8 cellular contexts compared by ENCODE assay signal in the genomic region with DNA sequence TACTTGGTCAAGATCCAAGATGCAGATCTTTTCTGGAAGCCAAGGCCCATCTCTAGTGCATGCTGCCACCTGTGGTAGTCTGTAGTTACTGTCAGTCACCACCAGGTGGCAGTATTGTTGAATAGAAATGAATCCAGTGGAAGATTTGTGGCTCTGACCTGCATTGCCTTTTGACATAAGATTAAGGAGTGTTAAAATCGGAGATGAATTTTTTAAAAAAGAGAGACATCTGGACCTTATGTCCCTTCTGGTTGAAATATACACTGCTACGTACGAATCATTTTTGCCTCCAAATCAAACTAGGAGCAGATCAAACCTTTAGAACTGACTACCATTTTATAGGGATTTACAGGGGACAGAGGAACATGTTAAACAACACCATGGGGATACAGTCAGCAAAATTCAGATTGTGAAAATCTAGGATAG. TPM values are rescaled to one million over a fixed set of nuclear protein-coding genes. Genes with fewer than 3 reads are reported as not detected.
DNase-seq lines count a peak whose midpoint lies in the region; ATAC-seq and TF ChIP-seq lines count a peak whose summit lies in the region.

No MANE protein-coding gene starts in this region.

- peak; percentile 82 for ATAC-seq in HG03378 (IDR thresholded peaks at IDR 0.05; ENCODE audit: unreplicated experiment)
- peak; percentile 66 for ATAC-seq in lung (ENCODE audit: insufficient read depth, low FRiP score)
- no peak for ATAC-seq in HG03196 (IDR thresholded peaks at IDR 0.05; ENCODE audit: unreplicated experiment)

- WGBS in lung, 2 donors: 79 to 82% methylated on average over 3 of the region's 3 CpGs

- DNase-seq in GM12865 (ENCODE audit: low read depth): peak; percentile 91
- DNase-seq in NCI-H69 (lab: John Stamatoyannopoulos, UW): peak; percentile 72
- DNase-seq in activated CD4-positive, alpha-beta T cell treated with anti-CD3 and anti-CD28 coated beads, Interleukin-2, amount 10 ng/mL, durations not matched to agents 24 days and 14 days: peak; percentile 92
- DNase-seq in dedifferentiated amniotic fluid mesenchymal stem cell (ENCODE audit: extremely low spot score): peak; percentile 51
- DNase-seq in lung (ENCODE audit: low spot score): peak; percentile 64
- peak; percentile 7 to 34 for DNase-seq in stimulated activated CD8-positive, alpha-beta memory T cell treated with anti-CD3 and anti-CD28 coated beads, Interleukin-2, amount 100 ng/mL, for 48 hours (ENCODE audit: low read depth in 2 of 2)

- H3K27ac ChIP-seq in lung (ENCODE audit: low read depth in 1 of 2, low read length in 1 of 2): no peak overlapping the region

- no peaks in the 10 kb centered on the region for H3K27me3 ChIP-seq in lung (ENCODE audit: control insufficient read depth, insufficient read depth)

- H3K4me1 ChIP-seq in lung (ENCODE audit: control insufficient read depth in 2 of 2, insufficient read depth in 2 of 2, low read length in 2 of 2): no peaks in the 10 kb centered on the region

- peaks cover 6% of the 10 kb centered on the region for H3K4me1 Mint-ChIP-seq in activated CD4-positive, alpha-beta T cell treated with anti-CD3 and anti-CD28 coated beads, Interleukin-2, amount 10 ng/mL, durations not matched to agents 24 days and 14 days

- H3K4me3 Mint-ChIP-seq in activated CD4-positive, alpha-beta T cell treated with anti-CD3 and anti-CD28 coated beads, Interleukin-2, amount 10 ng/mL, durations not matched to agents 24 days and 14 days: no peak overlapping the region

- H3K4me3 ChIP-seq in GM12865 (ENCODE audit: low read depth, low read length) (no peak overlapping the region), lung (no peak overlapping the region)

- H3K27me3 Mint-ChIP-seq in activated CD4-positive, alpha-beta T cell treated with anti-CD3 and anti-CD28 coated beads, Interleukin-2, amount 10 ng/mL, durations not matched to agents 24 days and 14 days: no peaks in the 10 kb centered on the region

- H3K9me3 Mint-ChIP-seq in activated CD4-positive, alpha-beta T cell treated with anti-CD3 and anti-CD28 coated beads, Interleukin-2, amount 10 ng/mL, durations not matched to agents 24 days and 14 days: peaks cover 7% of the 10 kb centered on the region

- TF ChIP-seq CTCF in GM12865 (IDR thresholded peaks at IDR 0.05; ENCODE audit: insufficient read depth, low read depth, low read length, missing control alignments): peak; percentile 73
- peak; percentile 79 for TF ChIP-seq CTCF in lung (IDR thresholded peaks at IDR 0.05; ENCODE audit: control extremely low read depth, extremely low read depth)

- intact Hi-C loops in activated CD4-positive, alpha-beta T cell treated with anti-CD3 and anti-CD28 coated beads, Interleukin-2, amount 10 ng/mL, durations not matched to agents 24 days and 14 days (cut with micrococcal nuclease): loop anchor here (1.0 to 2.0 kb wide), 6 partner anchors 46 to 175 kb away; no protein-coding TSS in a partner anchor

- no peaks in the 10 kb centered on the region for H3K9me3 ChIP-seq in lung (ENCODE audit: control insufficient read depth in 2 of 2, insufficient read depth in 1 of 2, low read length in 1 of 2)

- peak overlapping the region; percentile 22 for H3K27ac Mint-ChIP-seq in activated CD4-positive, alpha-beta T cell treated with anti-CD3 and anti-CD28 coated beads, Interleukin-2, amount 10 ng/mL, durations not matched to agents 24 days and 14 days

- peaks cover 0 to 2% of the 10 kb centered on the region in 2 donors for H3K36me3 ChIP-seq in lung (ENCODE audit: control insufficient read depth in 2 of 2, insufficient read depth in 2 of 2, low read length in 2 of 2)

- peaks cover 52% of the 10 kb centered on the region for H3K36me3 Mint-ChIP-seq in activated CD4-positive, alpha-beta T cell treated with anti-CD3 and anti-CD28 coated beads, Interleukin-2, amount 10 ng/mL, durations not matched to agents 24 days and 14 days (ENCODE audit: low read depth)

RNA-seq across cellular contexts. Expression of a gene that starts 46.9 kb away (rescaled TPM):
- 98.1 and 107 TPM in 2 replicates for total RNA-seq in activated CD4-positive, alpha-beta T cell treated with anti-CD3 and anti-CD28 coated beads, Interleukin-2, amount 10 ng/mL, durations not matched to agents 24 days and 14 days
- 10 to 100 TPM in 1 of 2 donors, 1 to 10 TPM in 1; 8.3 to 12.9 TPM for total RNA-seq in lung
- polyA plus RNA-seq in lung: 10 to 100 TPM in 1 of 2 donors, 1 to 10 TPM in 1; 1.2 to 35.8 TPM

Comparison
In these comparisons a context has a peak if more than half of its experiments do, and no peak if none do; other contexts are left out.
1. DNase-seq: peak in every context shown above with its lines; median percentile 92 in activated CD4-positive, alpha-beta T cell treated with anti-CD3 and anti-CD28 coated beads, Interleukin-2, amount 10 ng/mL, durations not matched to agents 24 days and 14 days; 91 in GM12865; 72 in NCI-H69; 64 in lung; 51 in dedifferentiated amniotic fluid mesenchymal stem cell; 20 in stimulated activated CD8-positive, alpha-beta memory T cell treated with anti-CD3 and anti-CD28 coated beads, Interleukin-2, amount 100 ng/mL, for 48 hours.